Comparison of ENCODE assay signal across 2 cellular contexts in the genomic region with DNA sequence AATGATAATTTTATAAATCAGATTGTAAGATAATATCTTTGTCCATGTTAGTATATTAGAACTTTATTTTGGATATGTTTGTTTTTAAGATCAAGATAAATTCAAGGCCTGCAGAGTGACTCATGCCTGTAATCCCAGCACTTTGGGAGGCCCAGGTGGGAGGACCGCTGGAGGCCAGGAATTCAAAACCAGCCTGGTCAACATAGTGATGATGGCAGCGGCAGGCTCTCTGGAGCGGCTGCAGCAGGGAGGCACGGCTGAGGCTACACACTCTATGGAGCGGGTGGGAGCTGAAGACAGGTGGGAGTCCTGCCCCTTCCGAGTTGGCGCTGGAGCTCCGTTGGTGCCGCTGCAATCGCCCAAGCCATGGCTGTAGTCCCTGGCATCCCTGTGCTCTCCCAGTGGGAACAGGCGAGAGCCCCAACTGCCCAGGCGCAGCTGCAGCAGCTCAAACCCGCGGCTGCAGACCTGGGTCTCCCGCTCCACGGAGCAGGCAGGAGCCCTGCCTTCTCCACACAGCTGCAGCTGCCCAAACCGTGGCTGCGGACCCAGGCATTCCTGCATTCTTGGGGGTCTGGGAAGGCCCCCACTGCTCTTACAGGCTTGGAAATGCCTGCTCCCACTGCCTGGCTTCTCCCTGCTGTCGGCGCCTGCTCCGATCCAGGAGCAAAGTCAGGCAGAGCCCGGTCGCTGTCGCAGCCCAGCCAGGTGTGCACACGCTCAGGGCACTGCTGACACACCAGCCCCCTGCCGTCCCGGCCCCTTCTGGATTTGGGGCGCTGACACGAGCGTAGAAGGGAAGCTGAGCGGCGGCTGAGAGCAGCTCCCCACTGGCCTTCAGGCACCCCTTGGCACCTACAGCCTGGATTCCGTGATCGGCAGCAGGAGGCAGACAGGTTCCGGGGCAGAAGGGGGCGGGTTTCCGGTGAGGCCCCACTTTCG.
TF ChIP-seq lines count a peak whose summit lies in the region.

No MANE protein-coding gene starts in this region.

TF ChIP-seq in K562, 482 proteins besides CTCF, POLR2A, EP300 and RAD21:
- 0 out of 2 replicates have a peak, but pooled peaks have one; percentile 16 for TF ChIP-seq RBFOX2 (IDR thresholded peaks at IDR 0.05; ENCODE audit: low read depth, low read length)
- no peak for TF ChIP-seq DACH1 (IDR thresholded peaks at IDR 0.05; ENCODE audit: partially characterized antibody)
- TF ChIP-seq JUNB (CRISPR knock-in tag; conservative IDR thresholded peaks at IDR 0.05), result no peak

TF ChIP-seq in HepG2, 621 proteins besides CTCF, POLR2A, EP300 and RAD21:
- TF ChIP-seq ZFP90 (CRISPR knock-in tag; IDR thresholded peaks at IDR 0.05; ENCODE audit: borderline replicate concordance) (no peak), ELF4 (CRISPR knock-in tag; IDR thresholded peaks at IDR 0.05; ENCODE audit: borderline replicate concordance) (no peak), FOXJ3 (CRISPR knock-in tag; IDR thresholded peaks at IDR 0.05; ENCODE audit: borderline replicate concordance) (no peak), RBFOX2 (IDR thresholded peaks at IDR 0.05; ENCODE audit: low read depth, low read length) (peak; percentile 41; the same call in 1 of the 2 replicates), EZH2 (conservative IDR thresholded peaks at IDR 0.05; ENCODE audit: low read depth, low read length) (no peak), TGIF2 (CRISPR knock-in tag; IDR thresholded peaks at IDR 0.05) (no peak), ETV5 (CRISPR knock-in tag; IDR thresholded peaks at IDR 0.05; ENCODE audit: borderline replicate concordance) (no peak), SSRP1 (CRISPR knock-in tag; IDR thresholded peaks at IDR 0.05) (no peak), AGO2 (optimal IDR thresholded peaks at IDR 0.05; ENCODE audit: low read depth, low read length) (peak; percentile 60)
- TF ChIP-seq, protein P1, sequence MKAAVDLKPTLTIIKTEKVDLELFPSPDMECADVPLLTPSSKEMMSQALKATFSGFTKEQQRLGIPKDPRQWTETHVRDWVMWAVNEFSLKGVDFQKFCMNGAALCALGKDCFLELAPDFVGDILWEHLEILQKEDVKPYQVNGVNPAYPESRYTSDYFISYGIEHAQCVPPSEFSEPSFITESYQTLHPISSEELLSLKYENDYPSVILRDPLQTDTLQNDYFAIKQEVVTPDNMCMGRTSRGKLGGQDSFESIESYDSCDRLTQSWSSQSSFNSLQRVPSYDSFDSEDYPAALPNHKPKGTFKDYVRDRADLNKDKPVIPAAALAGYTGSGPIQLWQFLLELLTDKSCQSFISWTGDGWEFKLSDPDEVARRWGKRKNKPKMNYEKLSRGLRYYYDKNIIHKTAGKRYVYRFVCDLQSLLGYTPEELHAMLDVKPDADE (CRISPR knock-in tag; IDR thresholded peaks at IDR 0.05), result no peak
- TF ChIP-seq, protein P2, sequence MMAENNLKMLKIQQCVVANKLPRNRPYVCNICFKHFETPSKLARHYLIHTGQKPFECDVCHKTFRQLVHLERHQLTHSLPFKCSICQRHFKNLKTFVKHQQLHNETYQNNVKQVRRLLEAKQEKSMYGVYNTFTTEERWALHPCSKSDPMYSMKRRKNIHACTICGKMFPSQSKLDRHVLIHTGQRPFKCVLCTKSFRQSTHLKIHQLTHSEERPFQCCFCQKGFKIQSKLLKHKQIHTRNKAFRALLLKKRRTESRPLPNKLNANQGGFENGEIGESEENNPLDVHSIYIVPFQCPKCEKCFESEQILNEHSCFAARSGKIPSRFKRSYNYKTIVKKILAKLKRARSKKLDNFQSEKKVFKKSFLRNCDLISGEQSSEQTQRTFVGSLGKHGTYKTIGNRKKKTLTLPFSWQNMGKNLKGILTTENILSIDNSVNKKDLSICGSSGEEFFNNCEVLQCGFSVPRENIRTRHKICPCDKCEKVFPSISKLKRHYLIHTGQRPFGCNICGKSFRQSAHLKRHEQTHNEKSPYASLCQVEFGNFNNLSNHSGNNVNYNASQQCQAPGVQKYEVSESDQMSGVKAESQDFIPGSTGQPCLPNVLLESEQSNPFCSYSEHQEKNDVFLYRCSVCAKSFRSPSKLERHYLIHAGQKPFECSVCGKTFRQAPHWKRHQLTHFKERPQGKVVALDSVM (CRISPR knock-in tag; IDR thresholded peaks at IDR 0.05), result peak; percentile 55; the same call in 1 of the 2 replicates
